Comparison of ENCODE assay signal across 16 cellular contexts in genomic region chr11:38824573-38824972, GRCh38.
A peak's percentile ranks its signal among the peaks of the same experiment; 100 is the strongest.
DNase-seq lines count a peak whose midpoint lies in the region; TF ChIP-seq lines count a peak whose summit lies in the region.
"Had no signal": no experiment of that assay in that cellular context is flagged by ENCODE, and none has a peak within 500 bp of the region (broad histone marks: within the 10 kb centered on the region; RNA-seq: fewer than 3 reads in every experiment).

No MANE protein-coding gene starts in this region.

- DNase-seq in DMS53 (lab: John Stamatoyannopoulos, UW) (peak; percentile 66), HS-27A (ENCODE audit: low read depth) (peak; percentile 27), SK-N-DZ (ENCODE audit: low spot score) (peak; percentile 20), iris pigment epithelial cell (ENCODE audit: low read depth) (peak; percentile 20), A172 (ENCODE audit: low spot score) (no peak), sigmoid colon (no peak), epidermal melanocyte (ENCODE audit: insufficient read length, low spot score) (no peak)
- DNase-seq in effector CD4-positive, alpha-beta T cell, result no peak
- DNase-seq: activated CD8-positive, alpha-beta memory T cell treated with anti-CD3 and anti-CD28 coated beads for 24 hours; foreskin melanocyte; GF-D8; MG63; stimulated activated CD4-positive, alpha-beta T cell treated with anti-CD3 and anti-CD28 coated beads, Interleukin-12 subunit alpha, Interleukin-12 subunit beta, amount 100 ng/mL, for 4 hours; stomach had no signal

- H3K27ac ChIP-seq in sigmoid colon, result no peak overlapping the region
- H3K27ac ChIP-seq: ascending aorta, SJCRH30, stomach had no signal

- no peaks in the 10 kb centered on the region for H3K4me1 ChIP-seq in sigmoid colon
- H3K4me1 ChIP-seq: ascending aorta, SJCRH30, stomach had no signal

- TF ChIP-seq POLR2A in sigmoid colon (IDR thresholded peaks at IDR 0.05), result no peak

- TF ChIP-seq CTCF in sigmoid colon (IDR thresholded peaks at IDR 0.05), result no peak

- H3K27me3 ChIP-seq in sigmoid colon, result no peaks in the 10 kb centered on the region
- H3K27me3 ChIP-seq: ascending aorta, MG63, SJCRH30, stomach had no signal

- intact Hi-C loops in sigmoid colon (cut with DNase I), result no loop called here

- H3K4me3 ChIP-seq in sigmoid colon, result no peak overlapping the region
- H3K4me3 ChIP-seq: ascending aorta, MG63, SJCRH30, stomach had no signal

- WGBS in sigmoid colon, 2 donors, result 71 to 83% methylated on average over 3 of the region's 3 CpGs

- no peaks in the 10 kb centered on the region for H3K36me3 ChIP-seq in sigmoid colon
- H3K36me3 ChIP-seq: ascending aorta, MG63, SJCRH30, stomach had no signal

- peaks cover 0 to 8% (median 4%) of the 10 kb centered on the region in 4 donors for H3K9me3 ChIP-seq in sigmoid colon

- no peak for TF ChIP-seq EP300 in sigmoid colon (IDR thresholded peaks at IDR 0.05)

Comparison
In these comparisons a context has a peak if more than half of its experiments do, and no peak if none do; other contexts are left out.
1. DNase-seq: peak in DMS53 (single experiment), HS-27A (single experiment), SK-N-DZ (single experiment) and iris pigment epithelial cell (single experiment); none in A172 (single experiment), sigmoid colon (single experiment), epidermal melanocyte (single experiment) and effector CD4-positive, alpha-beta T cell (single experiment).